ENCODE assay signal across 10 cellular contexts in the genomic region with DNA sequence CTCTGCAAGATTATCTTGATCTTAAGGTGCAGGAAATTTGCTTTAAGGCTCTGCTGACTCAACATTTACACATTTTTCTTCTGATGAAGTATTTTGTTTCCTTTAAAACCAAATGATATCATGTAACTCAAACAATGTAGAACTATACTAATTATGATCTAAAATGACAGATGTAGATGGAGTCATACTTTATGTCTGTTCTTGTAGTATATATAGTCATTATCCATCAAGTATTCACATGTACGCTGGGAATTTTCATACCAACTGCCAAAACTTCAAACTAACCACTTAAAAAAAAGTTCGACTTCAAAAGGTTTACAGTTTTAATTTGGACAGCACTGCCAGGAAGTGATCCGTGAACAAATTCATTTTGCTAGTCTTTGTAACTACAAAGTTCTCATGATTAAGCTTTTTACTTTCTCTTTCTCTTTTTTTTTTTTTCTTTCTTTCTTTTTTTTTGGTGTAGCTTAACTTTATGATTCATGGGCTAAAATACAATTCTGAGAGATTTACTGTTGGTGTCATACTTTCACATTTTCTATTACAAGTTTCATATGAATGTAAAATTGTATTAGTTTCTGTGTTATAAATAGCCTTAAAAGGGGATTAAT.
A peak's percentile ranks its signal among the peaks of the same experiment; 100 is the strongest.
DNase-seq lines count a peak whose midpoint lies in the region; ATAC-seq, FAIRE-seq and TF ChIP-seq lines count a peak whose summit lies in the region.
"Had no signal": no experiment of that assay in that cellular context is flagged by ENCODE, and none has a peak within 500 bp of the region (broad histone marks: within the 10 kb centered on the region; RNA-seq: fewer than 3 reads in every experiment).

No MANE protein-coding gene starts in this region.

- H3K4me1 ChIP-seq in GM12878 (ENCODE audit: control insufficient read depth, insufficient read depth, low read length), result no peaks in the 10 kb centered on the region
- peaks cover 16% of the 10 kb centered on the region for H3K4me1 ChIP-seq in keratinocyte (ENCODE audit: control insufficient read depth, extremely low read depth, insufficient read depth, low read length)
- no peaks in the 10 kb centered on the region for H3K4me1 ChIP-seq in upper lobe of right lung
- no peaks in the 10 kb centered on the region for H3K4me1 ChIP-seq in pancreas

- TF ChIP-seq CTCF in GM12878 (IDR thresholded peaks at IDR 0.05 in 2 of 3, conservative IDR thresholded peaks at IDR 0.05 in 1 of 3; ENCODE audit: control insufficient read depth in 2 of 3, extremely low read depth in 1 of 3, insufficient read depth in 1 of 3, low read depth in 3 of 3, low read length in 3 of 3) (no peak), keratinocyte (optimal IDR thresholded peaks at IDR 0.05 in 1 of 3, IDR thresholded peaks at IDR 0.05 in 1 of 3, conservative IDR thresholded peaks at IDR 0.05 in 1 of 3; ENCODE audit: extremely low read depth in 1 of 3, insufficient read depth in 2 of 3, low read length in 3 of 3) (no peak), upper lobe of right lung (IDR thresholded peaks at IDR 0.05) (no peak), pancreas (IDR thresholded peaks at IDR 0.05) (no peak)

- in situ Hi-C loops in GM12878 (cut with MboI), result no loop called here

- H2AFZ ChIP-seq in GM12878 (ENCODE audit: control insufficient read depth, low read depth, low read length) (no peak overlapping the region), keratinocyte (ENCODE audit: control insufficient read depth, low read length) (peak overlapping the region; percentile 49)

- no peak overlapping the region for H3K9ac ChIP-seq in GM12878 (ENCODE audit: control insufficient read depth, insufficient read depth, low read length)
- peak overlapping the region; percentile 2 for H3K9ac ChIP-seq in keratinocyte (ENCODE audit: control insufficient read depth, extremely low read depth, insufficient read depth, low read length)

- BruUV-seq in GM12878 (replicated peaks; lab: Mats Ljungman, UMichigan), result no TSS peak

- no peak for DNase-seq in activated naive CD8-positive, alpha-beta T cell treated with anti-CD3 and anti-CD28 coated beads for 36 hours
- DNase-seq in GM12878 (ENCODE audit: low read depth, low spot score) (no peak), keratinocyte (ENCODE audit: low read depth, low spot score) (peak; percentile 13), upper lobe of right lung (no peak), NCI-H2196 (lab: John Stamatoyannopoulos, UW; ENCODE audit: unreplicated experiment) (no peak), pancreas (no peak), left ventricle myocardium superior (no peak)
- DNase-seq: effector memory CD8-positive, alpha-beta T cell; NCI-H1694 treated with DMSO at 0.1 percent for 48 hours had no signal

- TF ChIP-seq EP300 in GM12878 (IDR thresholded peaks at IDR 0.05; ENCODE audit: borderline replicate concordance in 1 of 2, control insufficient read depth in 1 of 2, low read depth in 2 of 2, low read length in 2 of 2), result no peak

- H4K20me1 ChIP-seq in GM12878 (ENCODE audit: control insufficient read depth, insufficient read depth) (no peaks in the 10 kb centered on the region), keratinocyte (ENCODE audit: control insufficient read depth, extremely low read depth, insufficient read depth, low read length) (no peaks in the 10 kb centered on the region)

- dilution Hi-C loops in keratinocyte (cut with MboI; ENCODE audit: extremely low pct_ligation_motif_present, low sequenced_read_pairs), result no loop called here

- CTCF ChIA-PET in GM12878 (lab: Yijun Ruan, JAX), result no interaction called here

- POLR2A ChIA-PET in GM12878 (lab: Charles Lee), result no interaction called here

- H3K4me1 Mint-ChIP-seq in activated naive CD8-positive, alpha-beta T cell (ENCODE audit: low read depth), result peaks cover 13% of the 10 kb centered on the region
- no peaks in the 10 kb centered on the region for H3K4me1 Mint-ChIP-seq in activated naive CD8-positive, alpha-beta T cell treated with anti-CD3 and anti-CD28 coated beads for 36 hours

- RAD21 ChIA-PET in GM12878 (lab: Charles Lee; ENCODE audit: unreplicated experiment), result no interaction called here

- H3K4me3 Mint-ChIP-seq in activated naive CD8-positive, alpha-beta T cell, result peak overlapping the region; percentile 30
- H3K4me3 Mint-ChIP-seq in activated naive CD8-positive, alpha-beta T cell treated with anti-CD3 and anti-CD28 coated beads for 36 hours, result no peak overlapping the region
- H3K4me3 Mint-ChIP-seq: effector memory CD8-positive, alpha-beta T cell had no signal

- H3K36me3 ChIP-seq in GM12878 (ENCODE audit: control insufficient read depth in 2 of 2, insufficient read depth in 2 of 2, low read length in 1 of 2) (no peaks in the 10 kb centered on the region), keratinocyte (ENCODE audit: control insufficient read depth in 2 of 2, extremely low read depth in 1 of 2, insufficient read depth in 2 of 2, low read length in 2 of 2) (no peaks in the 10 kb centered on the region), upper lobe of right lung (no peaks in the 10 kb centered on the region), pancreas (no peaks in the 10 kb centered on the region)

- no peak for TF ChIP-seq RAD21 in GM12878 (IDR thresholded peaks at IDR 0.05; ENCODE audit: insufficient read depth, low read depth, low read length)

- no peaks in the 10 kb centered on the region for H3K79me2 ChIP-seq in GM12878 (ENCODE audit: control insufficient read depth, insufficient read depth, low read length)
- H3K79me2 ChIP-seq in keratinocyte (ENCODE audit: control insufficient read depth, insufficient read depth, low read length), result no peaks in the 10 kb centered on the region

- no peaks in the 10 kb centered on the region for H3K27me3 Mint-ChIP-seq in activated naive CD8-positive, alpha-beta T cell
- no peaks in the 10 kb centered on the region for H3K27me3 Mint-ChIP-seq in activated naive CD8-positive, alpha-beta T cell treated with anti-CD3 and anti-CD28 coated beads for 36 hours
- H3K27me3 Mint-ChIP-seq: effector memory CD8-positive, alpha-beta T cell had no signal

- H3K9me1 ChIP-seq in keratinocyte (ENCODE audit: control insufficient read depth, extremely low read depth, insufficient read depth, low read length), result no peaks in the 10 kb centered on the region

- intact Hi-C loops in GM12878 (cut with micrococcal nuclease; ENCODE audit: unreplicated experiment) (no loop called here), upper lobe of right lung (cut with DNase I) (loop anchor here (10.0 kb wide), 1 partner anchor 529 kb away; no protein-coding TSS in a partner anchor), pancreas (cut with DNase I) (no loop called here), left ventricle myocardium superior (cut with micrococcal nuclease) (no loop called here)

- no peak overlapping the region for H3K4me3 ChIP-seq in GM12878
- peak overlapping the region in 2 of 3 experiments; percentile 17 to 51 for H3K4me3 ChIP-seq in keratinocyte (ENCODE audit: control insufficient read depth in 2 of 3, extremely low read depth in 1 of 3, insufficient read depth in 2 of 3, low read depth in 1 of 3, low read length in 3 of 3)
- H3K4me3 ChIP-seq in upper lobe of right lung, result peak overlapping the region; percentile 17
- H3K4me3 ChIP-seq in pancreas, result no peak overlapping the region

- TF ChIP-seq POLR2A in GM12878 (IDR thresholded peaks at IDR 0.05; ENCODE audit: low read depth, low read length), result no peak

- H3K27me3 ChIP-seq in GM12878 (replicated peaks in 1 of 2; ENCODE audit: control insufficient read depth in 2 of 2, insufficient read depth in 2 of 2, low read length in 1 of 2) (no peaks in the 10 kb centered on the region), keratinocyte (ENCODE audit: control insufficient read depth, extremely low read depth, insufficient read depth, low read length) (no peaks in the 10 kb centered on the region), upper lobe of right lung (no peaks in the 10 kb centered on the region), pancreas (no peaks in the 10 kb centered on the region)

- no peak overlapping the region for H3K4me2 ChIP-seq in GM12878 (ENCODE audit: control insufficient read depth, insufficient read depth)
- H3K4me2 ChIP-seq in keratinocyte (ENCODE audit: control insufficient read depth, extremely low read depth, insufficient read depth, low read depth, low read length), result peak overlapping the region; percentile 55

- peak overlapping the region; percentile 72 for H3K27ac Mint-ChIP-seq in activated naive CD8-positive, alpha-beta T cell
- H3K27ac Mint-ChIP-seq in activated naive CD8-positive, alpha-beta T cell treated with anti-CD3 and anti-CD28 coated beads for 36 hours, result no peak overlapping the region
- H3K27ac Mint-ChIP-seq: effector memory CD8-positive, alpha-beta T cell had no signal

- H3K27ac ChIP-seq in GM12878 (ENCODE audit: control insufficient read depth, insufficient read depth) (no peak overlapping the region), keratinocyte (ENCODE audit: control insufficient read depth, insufficient read depth, low read length) (peak overlapping the region; percentile 59), upper lobe of right lung (no peak overlapping the region), pancreas (no peak overlapping the region)

- ATAC-seq in GM12878, result no peak
- no peak for ATAC-seq in upper lobe of right lung
- no peak for ATAC-seq in pancreas
- ATAC-seq in left ventricle myocardium superior, result no peak
- ATAC-seq: effector memory CD8-positive, alpha-beta T cell had no signal

- H3K36me3 Mint-ChIP-seq in activated naive CD8-positive, alpha-beta T cell, result no peaks in the 10 kb centered on the region
- no peaks in the 10 kb centered on the region for H3K36me3 Mint-ChIP-seq in activated naive CD8-positive, alpha-beta T cell treated with anti-CD3 and anti-CD28 coated beads for 36 hours

- H3K9me3 ChIP-seq in GM12878 (replicated peaks; ENCODE audit: control insufficient read depth, insufficient read depth, low read length), result no peaks in the 10 kb centered on the region
- no peaks in the 10 kb centered on the region for H3K9me3 ChIP-seq in keratinocyte (ENCODE audit: control insufficient read depth, low read depth, low read length)
- H3K9me3 ChIP-seq in upper lobe of right lung, result no peaks in the 10 kb centered on the region
- no peaks in the 10 kb centered on the region for H3K9me3 ChIP-seq in pancreas

- peaks cover 3% of the 10 kb centered on the region for H3K9me3 Mint-ChIP-seq in activated naive CD8-positive, alpha-beta T cell (ENCODE audit: low read depth)
- H3K9me3 Mint-ChIP-seq in activated naive CD8-positive, alpha-beta T cell treated with anti-CD3 and anti-CD28 coated beads for 36 hours, result peaks cover 5% of the 10 kb centered on the region

- 2% methylated on average over 3 of the region's 3 CpGs for WGBS in GM12878 (ENCODE audit: insufficient coverage, insufficient replicate concordance, low lambda C conversion rate, missing lambda C conversion rate)
- WGBS in pancreas, 2 donors, result 21 to 32% methylated on average over 3 of the region's 3 CpGs

- no peak for FAIRE-seq in GM12878 (lab: Jason Lieb, UNC)
- peak; percentile 75 for FAIRE-seq in keratinocyte (lab: Jason Lieb, UNC)
- no peak for FAIRE-seq in pancreas (lab: Jason Lieb, UNC)

- SMC1A ChIA-PET in GM12878 (lab: Charles Lee; ENCODE audit: uncharacterized antibody, unreplicated experiment), result interaction anchor here (1.5 kb wide), 1 partner anchor 10 kb away, joined by 3 read pairs; no protein-coding TSS in a partner anchor

TF ChIP-seq in GM12878, 131 proteins besides CTCF, POLR2A, EP300 and RAD21 (continues in another document):
- TF ChIP-seq TCF7 (IDR thresholded peaks at IDR 0.05; ENCODE audit: borderline replicate concordance) (0 out of 2 replicates have a peak, but pooled peaks have one; percentile 26), SP1 (IDR thresholded peaks at IDR 0.05; ENCODE audit: low read depth, low read length) (no peak)

Comparison
In these comparisons a context has a peak if more than half of its experiments do, and no peak if none do; other contexts are left out.
1. H3K4me3 ChIP-seq: peak in keratinocyte (2 of 3) and upper lobe of right lung (single experiment); none in GM12878 (single experiment) and pancreas (0 of 4).